ENCODE assay signal across 31 cellular contexts in the genomic region with DNA sequence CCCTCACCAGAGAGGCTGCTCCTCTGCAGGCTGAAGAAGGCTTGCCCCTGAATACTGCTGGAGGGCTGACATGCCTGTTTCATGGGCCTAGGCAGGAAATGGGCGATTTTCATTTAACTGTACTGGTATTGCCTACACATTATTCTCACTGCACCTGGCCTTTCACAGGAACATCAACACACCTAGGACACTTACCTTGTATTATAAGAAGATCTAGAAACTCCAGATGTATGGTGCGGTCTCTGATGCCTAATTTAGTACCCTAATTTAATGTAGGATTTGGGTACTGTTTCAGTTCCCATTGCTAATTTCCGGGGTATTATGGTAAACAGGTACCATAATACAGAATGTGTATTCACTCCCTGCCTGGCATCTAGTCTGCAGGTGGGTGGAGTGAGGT.
"Had no signal": no experiment of that assay in that cellular context is flagged by ENCODE, and none has a peak within 500 bp of the region (broad histone marks: within the 10 kb centered on the region; RNA-seq: fewer than 3 reads in every experiment).

No MANE protein-coding gene starts in this region.

- ATAC-seq: psoas muscle; right cardiac atrium; stimulated activated naive CD8-positive, alpha-beta T cell treated with anti-CD3 and anti-CD28 coated beads, Interleukin-15, amount 100 ng/mL, for 72 hours; stimulated activated naive CD8-positive, alpha-beta T cell treated with anti-CD3 and anti-CD28 coated beads, Interleukin-15, Interleukin-2, amounts not matched to agents 100 U/mL and 50 U/mL, for 24 hours; upper lobe of right lung had no signal

- H3K79me2 ChIP-seq: parathyroid adenoma had no signal

- FAIRE-seq: small intestine had no signal

- H2AFZ ChIP-seq: neural progenitor cell, parathyroid adenoma had no signal

- H3K4me3 Mint-ChIP-seq: natural killer cell; nephron; neural progenitor cell; stimulated activated memory B cell treated with anti-CD40 and anti-IgM and Interleukin-4, amounts not matched to agents 10 μg/mL and 1 μg/mL and 100 μg/mL, for 72 hours; stimulated activated naive CD8-positive, alpha-beta T cell treated with anti-CD3 and anti-CD28 coated beads, Interleukin-15, amount 100 ng/mL, for 72 hours; type B pancreatic cell had no signal

- H3K36me3 ChIP-seq: ovary, sigmoid colon, uterus had no signal

- H3K9me3 ChIP-seq: ovary, psoas muscle, right lobe of liver, sigmoid colon, spleen, suprapubic skin, testis, tibial artery, transverse colon, upper lobe of right lung, uterus had no signal

- H3K4me2 ChIP-seq: neural progenitor cell had no signal

- H3K4me3 ChIP-seq: neural progenitor cell, ovary, psoas muscle, right lobe of liver, sigmoid colon, spleen, suprapubic skin, testis, tibial artery, transverse colon, upper lobe of right lung, uterus had no signal

- H3K27ac ChIP-seq: neural progenitor cell, ovary, parathyroid adenoma, psoas muscle, right lobe of liver, sigmoid colon, spleen, suprapubic skin, testis, tibial artery, transverse colon, upper lobe of right lung, uterus had no signal

- DNase-seq: natural killer cell; occipital lobe; ovary; posterior cingulate gyrus; psoas muscle; right cardiac atrium; right lobe of liver; sigmoid colon; small intestine; spleen; stimulated activated CD4-positive, alpha-beta T cell treated with anti-CD3 and anti-CD28 coated beads, Interleukin-12 subunit alpha, Interleukin-12 subunit beta, amount 100 ng/mL, for 4 hours; stimulated activated CD4-positive, alpha-beta T cell treated with anti-CD3 and anti-CD28 coated beads, Interleukin-1b, Interleukin-23, amount 100 ng/mL, for 48 hours; stimulated activated CD4-positive, alpha-beta T cell treated with anti-CD3 and anti-CD28 coated beads, Interleukin-4, amount 100 ng/mL, for 1 hour; stimulated activated CD4-positive, alpha-beta T cell treated with anti-CD3 and anti-CD28 coated beads, Interleukin-4, amount 100 ng/mL, for 4 hours; stimulated activated CD8-positive, alpha-beta memory T cell treated with anti-CD3 and anti-CD28 coated beads, Interleukin-4, amount 100 ng/mL, for 48 hours; stimulated activated naive CD4-positive, alpha-beta T cell; stimulated activated naive CD8-positive, alpha-beta T cell treated with anti-CD3 and anti-CD28 coated beads, Interleukin-15, amount 100 ng/mL, for 72 hours; stimulated activated naive CD8-positive, alpha-beta T cell treated with anti-CD3 and anti-CD28 coated beads, Interleukin-15, Interleukin-2, amounts not matched to agents 100 U/mL and 50 U/mL, for 24 hours; substantia nigra; testis; tibial artery; transverse colon; upper lobe of right lung; uterus had no signal

- H3K27me3 ChIP-seq: neural progenitor cell, ovary, right lobe of liver, sigmoid colon, spleen, suprapubic skin, testis, tibial artery, transverse colon, upper lobe of right lung, uterus had no signal

- H3K4me1 ChIP-seq: neural progenitor cell, parathyroid adenoma, psoas muscle, right lobe of liver, sigmoid colon, spleen, testis, transverse colon, uterus had no signal

- H3K36me3 Mint-ChIP-seq: natural killer cell; stimulated activated memory B cell treated with anti-CD40 and anti-IgM and Interleukin-4, amounts not matched to agents 10 μg/mL and 1 μg/mL and 100 μg/mL, for 72 hours had no signal

- H3K27ac Mint-ChIP-seq: natural killer cell; nephron; neural progenitor cell; progenitor cell of endocrine pancreas; stimulated activated memory B cell treated with anti-CD40 and anti-IgM and Interleukin-4, amounts not matched to agents 10 μg/mL and 1 μg/mL and 100 μg/mL, for 72 hours; stimulated activated naive CD8-positive, alpha-beta T cell treated with anti-CD3 and anti-CD28 coated beads, Interleukin-15, amount 100 ng/mL, for 72 hours; type B pancreatic cell had no signal

- H3K27me3 Mint-ChIP-seq: progenitor cell of endocrine pancreas; stimulated activated memory B cell treated with anti-CD40 and anti-IgM and Interleukin-4, amounts not matched to agents 10 μg/mL and 1 μg/mL and 100 μg/mL, for 72 hours; stimulated activated naive CD8-positive, alpha-beta T cell treated with anti-CD3 and anti-CD28 coated beads, Interleukin-15, amount 100 ng/mL, for 72 hours; type B pancreatic cell had no signal

- H3K9me3 Mint-ChIP-seq: natural killer cell; stimulated activated memory B cell treated with anti-CD40 and anti-IgM and Interleukin-4, amounts not matched to agents 10 μg/mL and 1 μg/mL and 100 μg/mL, for 72 hours; stimulated activated naive CD8-positive, alpha-beta T cell treated with anti-CD3 and anti-CD28 coated beads, Interleukin-15, amount 100 ng/mL, for 72 hours; type B pancreatic cell had no signal

- H3K4me1 Mint-ChIP-seq: natural killer cell; nephron; neural progenitor cell; stimulated activated memory B cell treated with anti-CD40 and anti-IgM and Interleukin-4, amounts not matched to agents 10 μg/mL and 1 μg/mL and 100 μg/mL, for 72 hours had no signal

- H3K9ac ChIP-seq: neural progenitor cell, parathyroid adenoma had no signal
